18 cellular contexts compared by ENCODE assay signal in the genomic region with DNA sequence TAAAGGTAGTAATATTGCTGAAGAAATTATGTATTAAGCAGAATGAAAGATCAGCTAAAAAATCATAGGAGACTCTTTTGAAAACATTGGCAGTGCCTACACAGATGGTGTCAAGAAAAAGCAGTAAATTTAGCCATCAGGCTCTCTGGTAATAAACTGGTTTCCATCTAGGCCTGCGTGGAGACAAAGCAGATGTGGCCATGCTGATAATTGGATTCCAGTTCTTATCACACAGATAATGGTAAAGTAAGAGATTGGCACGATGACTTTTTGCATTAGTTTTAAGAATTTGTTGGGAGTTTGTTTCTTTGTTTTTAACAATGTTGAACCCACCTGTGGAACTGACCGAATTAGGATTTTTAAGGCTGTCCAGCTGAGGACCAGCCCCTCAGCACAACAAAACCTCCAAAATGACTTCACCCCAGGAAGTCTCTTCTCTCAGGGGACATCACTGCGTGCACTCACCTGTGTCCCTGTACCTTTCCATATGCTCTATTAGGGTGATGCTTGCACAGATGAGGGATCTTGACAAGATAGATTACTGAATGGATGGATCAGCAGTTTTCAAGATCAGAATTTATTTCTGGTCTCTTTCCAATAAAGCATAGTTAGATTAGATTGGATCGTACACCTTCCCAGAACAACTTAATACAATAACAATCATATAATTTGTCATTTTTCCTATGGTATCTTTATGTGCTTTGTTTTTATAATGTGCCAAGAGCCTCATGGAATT.
DNase-seq lines count a peak whose midpoint lies in the region; TF ChIP-seq lines count a peak whose summit lies in the region.
"Had no signal": no experiment of that assay in that cellular context is flagged by ENCODE, and none has a peak within 500 bp of the region (broad histone marks: within the 10 kb centered on the region; RNA-seq: fewer than 3 reads in every experiment).

No MANE protein-coding gene starts in this region.

- no peaks in the 10 kb centered on the region for H3K9me3 ChIP-seq in SK-N-SH
- H3K9me3 ChIP-seq: A549; BE2C; BLaER1 treated with 17β-estradiol and CSF1 and Interleukin-3, amounts not matched to agents 10 nM and 100 nM had no signal

- H2AFZ ChIP-seq in SK-N-SH (ENCODE audit: low read depth), result no peak overlapping the region

- CTCF ChIA-PET in SK-N-SH (lab: Yijun Ruan, JAX), result interaction anchor here (2.7 to 5.4 kb wide), 2 partner anchors 10 to 457 kb away, joined by 7 to 176 read pairs; no protein-coding TSS in a partner anchor

- H4K20me1 ChIP-seq in SK-N-SH (ENCODE audit: insufficient read depth), result no peaks in the 10 kb centered on the region
- H4K20me1 ChIP-seq: BLaER1 treated with 17β-estradiol and CSF1 and Interleukin-3, amounts not matched to agents 10 nM and 100 nM had no signal

- TF ChIP-seq CTCF in SK-N-SH (IDR thresholded peaks at IDR 0.05), result no peak

- H3K9ac ChIP-seq in SK-N-SH, result no peak overlapping the region
- H3K9ac ChIP-seq: BLaER1 treated with 17β-estradiol and CSF1 and Interleukin-3, amounts not matched to agents 10 nM and 100 nM had no signal

- H3K27ac ChIP-seq in SK-N-SH (ENCODE audit: low read depth in 2 of 2, low read length in 1 of 2), result peak overlapping the region in 1 of 2 experiments; percentile 67; a peak in 2 of 4 replicates
- H3K27ac ChIP-seq: A549; BLaER1 treated with 17β-estradiol and CSF1 and Interleukin-3, amounts not matched to agents 10 nM and 100 nM had no signal

- H3F3A ChIP-seq in SK-N-SH (replicated peaks; ENCODE audit: insufficient read depth), result no peaks in the 10 kb centered on the region

- peaks cover 0 to 14% of the 10 kb centered on the region in 2 experiments; a peak in 2 of 4 replicates for H3K4me1 ChIP-seq in SK-N-SH (ENCODE audit: control insufficient read depth in 1 of 2, insufficient read depth in 2 of 2, low read depth in 1 of 2, low read length in 1 of 2)
- H3K4me1 ChIP-seq: A549, BE2C had no signal

- TF ChIP-seq EP300 in SK-N-SH (IDR thresholded peaks at IDR 0.05; ENCODE audit: borderline replicate concordance in 1 of 2, low read depth in 1 of 2, low read length in 1 of 2), result peak in 1 of 2 experiments; percentile 89; a peak in 2 of 4 replicates

- no peaks in the 10 kb centered on the region for H3K79me2 ChIP-seq in SK-N-SH (ENCODE audit: insufficient read depth)

- no peak; the same call in 1 of the 2 replicates for TF ChIP-seq RAD21 in SK-N-SH (IDR thresholded peaks at IDR 0.05; ENCODE audit: low read length)

- H3K4me2 ChIP-seq in SK-N-SH, result no peak overlapping the region
- H3K4me2 ChIP-seq: A549; BLaER1 treated with 17β-estradiol and CSF1 and Interleukin-3, amounts not matched to agents 10 nM and 100 nM had no signal

- no peaks in the 10 kb centered on the region for H3K36me3 ChIP-seq in SK-N-SH (replicated peaks in 1 of 2; ENCODE audit: control insufficient read depth in 1 of 2, insufficient read depth in 2 of 2, low read length in 1 of 2)
- H3K36me3 ChIP-seq: BE2C; BLaER1 treated with 17β-estradiol and CSF1 and Interleukin-3, amounts not matched to agents 10 nM and 100 nM had no signal

- WGBS in SK-N-SH (ENCODE audit: low lambda C conversion rate), result 72% methylated on average over 5 of the region's 5 CpGs

- DNase-seq in NCI-H2171 treated with DMSO at 0.1 percent for 48 hours (lab: John Stamatoyannopoulos, UW) (peak; percentile 57), NCI-H2171 (lab: John Stamatoyannopoulos, UW) (no peak), NCI-H82 treated with DMSO at 0.1 percent for 48 hours (lab: John Stamatoyannopoulos, UW; ENCODE audit: unreplicated experiment) (peak; percentile 81), SK-N-SH (peak; percentile 31), NCI-H2227 (lab: John Stamatoyannopoulos, UW; ENCODE audit: unreplicated experiment) (no peak)
- no peak for DNase-seq in activated CD4-positive, alpha-beta T cell treated with anti-CD3 and anti-CD28 coated beads, Interleukin-2, amount 50 U/mL, for 48 hours
- DNase-seq in activated CD4-positive, alpha-beta T cell treated with anti-CD3 and anti-CD28 coated beads for 1 hour, result no peak
- DNase-seq: 8988T; ACHN; AML-193; BE2C; CD4-positive, alpha-beta T cell; CD8-positive, alpha-beta memory T cell; DMS153; DND-41; H9 had no signal

- no peaks in the 10 kb centered on the region for H3K9me2 ChIP-seq in SK-N-SH

- H3K27me3 ChIP-seq in SK-N-SH (ENCODE audit: insufficient read depth), result no peaks in the 10 kb centered on the region
- H3K27me3 ChIP-seq: BE2C; BLaER1 treated with 17β-estradiol and CSF1 and Interleukin-3, amounts not matched to agents 10 nM and 100 nM had no signal

- POLR2A ChIA-PET in SK-N-SH (lab: Yijun Ruan, JAX), result no interaction called here

- no peak overlapping the region; a peak in 1 of 4 replicates for H3K4me3 ChIP-seq in SK-N-SH (ENCODE audit: low read depth in 2 of 2, low read length in 1 of 2)
- H3K4me3 ChIP-seq: A549; BLaER1 treated with 17β-estradiol and CSF1 and Interleukin-3, amounts not matched to agents 10 nM and 100 nM had no signal

TF ChIP-seq in SK-N-SH, 30 proteins besides CTCF, POLR2A, EP300 and RAD21:
- TF ChIP-seq TCF12 (IDR thresholded peaks at IDR 0.05), result no peak
- peak; percentile 65 for TF ChIP-seq CHD2 (IDR thresholded peaks at IDR 0.05; ENCODE audit: low read length, partially characterized antibody)
- peak; percentile 78; the same call in 1 of the 2 replicates for TF ChIP-seq RCOR1 (IDR thresholded peaks at IDR 0.05; ENCODE audit: low read length)
- no peak for TF ChIP-seq GABPA (IDR thresholded peaks at IDR 0.05; ENCODE audit: low read depth)
- TF ChIP-seq, protein P1, sequence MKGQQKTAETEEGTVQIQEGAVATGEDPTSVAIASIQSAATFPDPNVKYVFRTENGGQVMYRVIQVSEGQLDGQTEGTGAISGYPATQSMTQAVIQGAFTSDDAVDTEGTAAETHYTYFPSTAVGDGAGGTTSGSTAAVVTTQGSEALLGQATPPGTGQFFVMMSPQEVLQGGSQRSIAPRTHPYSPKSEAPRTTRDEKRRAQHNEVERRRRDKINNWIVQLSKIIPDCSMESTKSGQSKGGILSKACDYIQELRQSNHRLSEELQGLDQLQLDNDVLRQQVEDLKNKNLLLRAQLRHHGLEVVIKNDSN (IDR thresholded peaks at IDR 0.05; ENCODE audit: borderline replicate concordance, low read depth), result no peak
- TF ChIP-seq GATA2 (CRISPR knock-in tag; IDR thresholded peaks at IDR 0.05), result peak; percentile 79
TF ChIP-seq in SK-N-SH: peak in this region for 3.

Comparison
In these comparisons a context has a peak if more than half of its experiments do, and no peak if none do; other contexts are left out.
1. DNase-seq: peak in NCI-H2171 treated with DMSO at 0.1 percent for 48 hours (single experiment), NCI-H82 treated with DMSO at 0.1 percent for 48 hours (single experiment) and SK-N-SH (single experiment); none in NCI-H2171 (single experiment), NCI-H2227 (single experiment), activated CD4-positive, alpha-beta T cell treated with anti-CD3 and anti-CD28 coated beads, Interleukin-2, amount 50 U/mL, for 48 hours (0 of 2) and activated CD4-positive, alpha-beta T cell treated with anti-CD3 and anti-CD28 coated beads for 1 hour (single experiment).